In the genomic region with DNA sequence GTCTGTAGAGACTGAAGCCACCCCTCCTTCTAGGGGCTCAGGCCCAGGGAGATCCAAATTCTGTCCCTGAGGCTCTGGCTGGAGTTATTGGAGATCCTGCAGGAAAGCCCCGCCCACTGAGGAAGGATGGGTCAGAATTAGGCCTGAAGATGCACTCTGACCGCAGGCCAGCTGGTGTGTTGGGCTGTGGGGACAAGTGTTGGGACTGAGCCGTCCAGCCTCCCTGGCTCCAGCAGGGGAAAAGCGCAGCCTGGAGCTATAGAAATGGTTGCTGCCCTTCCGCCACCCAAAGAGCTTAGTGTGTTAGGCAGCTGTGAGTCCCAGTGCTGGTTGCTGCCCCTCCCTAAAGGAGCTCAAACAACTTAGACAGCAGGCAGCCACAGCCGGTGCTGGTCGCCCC, we compare ENCODE assay signal across 1 cellular context.
TF ChIP-seq lines count a peak whose summit lies in the region.

No MANE protein-coding gene starts in this region.

TF ChIP-seq in GM23338, 12 proteins besides CTCF, POLR2A, EP300 and RAD21:
- TF ChIP-seq, protein P1, sequence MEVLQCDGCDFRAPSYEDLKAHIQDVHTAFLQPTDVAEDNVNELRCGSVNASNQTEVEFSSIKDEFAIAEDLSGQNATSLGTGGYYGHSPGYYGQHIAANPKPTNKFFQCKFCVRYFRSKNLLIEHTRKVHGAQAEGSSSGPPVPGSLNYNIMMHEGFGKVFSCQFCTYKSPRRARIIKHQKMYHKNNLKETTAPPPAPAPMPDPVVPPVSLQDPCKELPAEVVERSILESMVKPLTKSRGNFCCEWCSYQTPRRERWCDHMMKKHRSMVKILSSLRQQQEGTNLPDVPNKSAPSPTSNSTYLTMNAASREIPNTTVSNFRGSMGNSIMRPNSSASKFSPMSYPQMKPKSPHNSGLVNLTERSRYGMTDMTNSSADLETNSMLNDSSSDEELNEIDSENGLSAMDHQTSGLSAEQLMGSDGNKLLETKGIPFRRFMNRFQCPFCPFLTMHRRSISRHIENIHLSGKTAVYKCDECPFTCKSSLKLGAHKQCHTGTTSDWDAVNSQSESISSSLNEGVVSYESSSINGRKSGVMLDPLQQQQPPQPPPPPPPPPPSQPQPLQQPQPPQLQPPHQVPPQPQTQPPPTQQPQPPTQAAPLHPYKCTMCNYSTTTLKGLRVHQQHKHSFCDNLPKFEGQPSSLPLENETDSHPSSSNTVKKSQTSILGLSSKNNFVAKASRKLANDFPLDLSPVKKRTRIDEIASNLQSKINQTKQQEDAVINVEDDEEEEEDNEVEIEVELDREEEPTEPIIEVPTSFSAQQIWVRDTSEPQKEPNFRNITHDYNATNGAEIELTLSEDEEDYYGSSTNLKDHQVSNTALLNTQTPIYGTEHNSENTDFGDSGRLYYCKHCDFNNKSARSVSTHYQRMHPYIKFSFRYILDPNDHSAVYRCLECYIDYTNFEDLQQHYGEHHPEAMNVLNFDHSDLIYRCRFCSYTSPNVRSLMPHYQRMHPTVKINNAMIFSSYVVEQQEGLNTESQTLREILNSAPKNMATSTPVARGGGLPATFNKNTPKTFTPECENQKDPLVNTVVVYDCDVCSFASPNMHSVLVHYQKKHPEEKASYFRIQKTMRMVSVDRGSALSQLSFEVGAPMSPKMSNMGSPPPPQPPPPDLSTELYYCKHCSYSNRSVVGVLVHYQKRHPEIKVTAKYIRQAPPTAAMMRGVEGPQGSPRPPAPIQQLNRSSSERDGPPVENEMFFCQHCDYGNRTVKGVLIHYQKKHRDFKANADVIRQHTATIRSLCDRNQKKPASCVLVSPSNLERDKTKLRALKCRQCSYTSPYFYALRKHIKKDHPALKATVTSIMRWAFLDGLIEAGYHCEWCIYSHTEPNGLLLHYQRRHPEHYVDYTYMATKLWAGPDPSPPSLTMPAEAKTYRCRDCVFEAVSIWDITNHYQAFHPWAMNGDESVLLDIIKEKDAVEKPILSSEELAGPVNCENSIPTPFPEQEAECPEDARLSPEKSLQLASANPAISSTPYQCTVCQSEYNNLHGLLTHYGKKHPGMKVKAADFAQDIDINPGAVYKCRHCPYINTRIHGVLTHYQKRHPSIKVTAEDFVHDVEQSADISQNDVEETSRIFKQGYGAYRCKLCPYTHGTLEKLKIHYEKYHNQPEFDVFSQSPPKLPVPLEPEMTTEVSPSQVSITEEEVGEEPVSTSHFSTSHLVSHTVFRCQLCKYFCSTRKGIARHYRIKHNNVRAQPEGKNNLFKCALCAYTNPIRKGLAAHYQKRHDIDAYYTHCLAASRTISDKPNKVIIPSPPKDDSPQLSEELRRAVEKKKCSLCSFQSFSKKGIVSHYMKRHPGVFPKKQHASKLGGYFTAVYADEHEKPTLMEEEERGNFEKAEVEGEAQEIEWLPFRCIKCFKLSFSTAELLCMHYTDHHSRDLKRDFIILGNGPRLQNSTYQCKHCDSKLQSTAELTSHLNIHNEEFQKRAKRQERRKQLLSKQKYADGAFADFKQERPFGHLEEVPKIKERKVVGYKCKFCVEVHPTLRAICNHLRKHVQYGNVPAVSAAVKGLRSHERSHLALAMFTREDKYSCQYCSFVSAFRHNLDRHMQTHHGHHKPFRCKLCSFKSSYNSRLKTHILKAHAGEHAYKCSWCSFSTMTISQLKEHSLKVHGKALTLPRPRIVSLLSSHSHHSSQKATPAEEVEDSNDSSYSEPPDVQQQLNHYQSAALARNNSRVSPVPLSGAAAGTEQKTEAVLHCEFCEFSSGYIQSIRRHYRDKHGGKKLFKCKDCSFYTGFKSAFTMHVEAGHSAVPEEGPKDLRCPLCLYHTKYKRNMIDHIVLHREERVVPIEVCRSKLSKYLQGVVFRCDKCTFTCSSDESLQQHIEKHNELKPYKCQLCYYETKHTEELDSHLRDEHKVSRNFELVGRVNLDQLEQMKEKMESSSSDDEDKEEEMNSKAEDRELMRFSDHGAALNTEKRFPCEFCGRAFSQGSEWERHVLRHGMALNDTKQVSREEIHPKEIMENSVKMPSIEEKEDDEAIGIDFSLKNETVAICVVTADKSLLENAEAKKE (CRISPR knock-in tag; IDR thresholded peaks at IDR 0.05), result no peak
- TF ChIP-seq CREB1 (CRISPR knock-in tag; IDR thresholded peaks at IDR 0.05; ENCODE audit: low read depth) (no peak), POLR2AphosphoS5 (IDR thresholded peaks at IDR 0.05; ENCODE audit: low read depth) (no peak), EZH2phosphoT487 (IDR thresholded peaks at IDR 0.05; ENCODE audit: unreplicated experiment) (no peak), EZH2 (IDR thresholded peaks at IDR 0.05; ENCODE audit: low read depth, unreplicated experiment) (no peak), ZNF114 (CRISPR knock-in tag; IDR thresholded peaks at IDR 0.05) (no peak), NANOG (IDR thresholded peaks at IDR 0.05; ENCODE audit: borderline replicate concordance) (no peak), STAT1 (IDR thresholded peaks at IDR 0.05; ENCODE audit: unreplicated experiment) (no peak), ZNF331 (CRISPR knock-in tag; IDR thresholded peaks at IDR 0.05; ENCODE audit: low read depth) (no peak), JUNB (IDR thresholded peaks at IDR 0.05; ENCODE audit: unreplicated experiment) (no peak)
- TF ChIP-seq, protein P2, sequence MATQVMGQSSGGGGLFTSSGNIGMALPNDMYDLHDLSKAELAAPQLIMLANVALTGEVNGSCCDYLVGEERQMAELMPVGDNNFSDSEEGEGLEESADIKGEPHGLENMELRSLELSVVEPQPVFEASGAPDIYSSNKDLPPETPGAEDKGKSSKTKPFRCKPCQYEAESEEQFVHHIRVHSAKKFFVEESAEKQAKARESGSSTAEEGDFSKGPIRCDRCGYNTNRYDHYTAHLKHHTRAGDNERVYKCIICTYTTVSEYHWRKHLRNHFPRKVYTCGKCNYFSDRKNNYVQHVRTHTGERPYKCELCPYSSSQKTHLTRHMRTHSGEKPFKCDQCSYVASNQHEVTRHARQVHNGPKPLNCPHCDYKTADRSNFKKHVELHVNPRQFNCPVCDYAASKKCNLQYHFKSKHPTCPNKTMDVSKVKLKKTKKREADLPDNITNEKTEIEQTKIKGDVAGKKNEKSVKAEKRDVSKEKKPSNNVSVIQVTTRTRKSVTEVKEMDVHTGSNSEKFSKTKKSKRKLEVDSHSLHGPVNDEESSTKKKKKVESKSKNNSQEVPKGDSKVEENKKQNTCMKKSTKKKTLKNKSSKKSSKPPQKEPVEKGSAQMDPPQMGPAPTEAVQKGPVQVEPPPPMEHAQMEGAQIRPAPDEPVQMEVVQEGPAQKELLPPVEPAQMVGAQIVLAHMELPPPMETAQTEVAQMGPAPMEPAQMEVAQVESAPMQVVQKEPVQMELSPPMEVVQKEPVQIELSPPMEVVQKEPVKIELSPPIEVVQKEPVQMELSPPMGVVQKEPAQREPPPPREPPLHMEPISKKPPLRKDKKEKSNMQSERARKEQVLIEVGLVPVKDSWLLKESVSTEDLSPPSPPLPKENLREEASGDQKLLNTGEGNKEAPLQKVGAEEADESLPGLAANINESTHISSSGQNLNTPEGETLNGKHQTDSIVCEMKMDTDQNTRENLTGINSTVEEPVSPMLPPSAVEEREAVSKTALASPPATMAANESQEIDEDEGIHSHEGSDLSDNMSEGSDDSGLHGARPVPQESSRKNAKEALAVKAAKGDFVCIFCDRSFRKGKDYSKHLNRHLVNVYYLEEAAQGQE (IDR thresholded peaks at IDR 0.05; ENCODE audit: unreplicated experiment), result no peak
- TF ChIP-seq, protein P3, sequence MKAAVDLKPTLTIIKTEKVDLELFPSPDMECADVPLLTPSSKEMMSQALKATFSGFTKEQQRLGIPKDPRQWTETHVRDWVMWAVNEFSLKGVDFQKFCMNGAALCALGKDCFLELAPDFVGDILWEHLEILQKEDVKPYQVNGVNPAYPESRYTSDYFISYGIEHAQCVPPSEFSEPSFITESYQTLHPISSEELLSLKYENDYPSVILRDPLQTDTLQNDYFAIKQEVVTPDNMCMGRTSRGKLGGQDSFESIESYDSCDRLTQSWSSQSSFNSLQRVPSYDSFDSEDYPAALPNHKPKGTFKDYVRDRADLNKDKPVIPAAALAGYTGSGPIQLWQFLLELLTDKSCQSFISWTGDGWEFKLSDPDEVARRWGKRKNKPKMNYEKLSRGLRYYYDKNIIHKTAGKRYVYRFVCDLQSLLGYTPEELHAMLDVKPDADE (IDR thresholded peaks at IDR 0.05), result no peak
